In genomic region chr2:144431384-144431783, GRCh38 we compare ENCODE assay signal across 9 cellular contexts.
DNase-seq lines count a peak whose midpoint lies in the region; ATAC-seq, FAIRE-seq and TF ChIP-seq lines count a peak whose summit lies in the region.
"Had no signal": no experiment of that assay in that cellular context is flagged by ENCODE, and none has a peak within 500 bp of the region (broad histone marks: within the 10 kb centered on the region; RNA-seq: fewer than 3 reads in every experiment).

No MANE protein-coding gene starts in this region.

- H3K27ac ChIP-seq in cardiac muscle cell (peak overlapping the region; percentile 87), gastrocnemius medialis (peak overlapping the region; percentile 40 to 74 (median 70))

- TF ChIP-seq POLR2A in gastrocnemius medialis (IDR thresholded peaks at IDR 0.05) (no peak), H54 (IDR thresholded peaks at IDR 0.05; ENCODE audit: low read depth, low read length) (no peak)

- no peaks in the 10 kb centered on the region for H3K36me3 ChIP-seq in cardiac muscle cell
- no peaks in the 10 kb centered on the region for H3K36me3 ChIP-seq in gastrocnemius medialis

- H3K27me3 ChIP-seq in cardiac muscle cell (no peaks in the 10 kb centered on the region), gastrocnemius medialis (no peaks in the 10 kb centered on the region)

- intact Hi-C loops in gastrocnemius medialis (cut with DNase I; ENCODE audit: low total_unique reads) = no loop called here

- H3K9me3 ChIP-seq in cardiac muscle cell (ENCODE audit: low read depth) = no peaks in the 10 kb centered on the region
- no peaks in the 10 kb centered on the region for H3K9me3 ChIP-seq in gastrocnemius medialis

- peak in 1 of 2 donors; percentile 52 for ATAC-seq in gastrocnemius medialis
- ATAC-seq in HG03045 (IDR thresholded peaks at IDR 0.05; ENCODE audit: unreplicated experiment) = no peak
- ATAC-seq in HG03460 (IDR thresholded peaks at IDR 0.05; ENCODE audit: unreplicated experiment) = no peak
- ATAC-seq in HG03135 (IDR thresholded peaks at IDR 0.05; ENCODE audit: unreplicated experiment) = no peak

- DNase-seq in GM18507 (ENCODE audit: extremely low spot score, insufficient read length, low read depth) (no peak), NCI-H345 treated with DMSO at 0.1 percent for 48 hours (lab: John Stamatoyannopoulos, UW; ENCODE audit: unreplicated experiment) (peak; percentile 80), cardiac muscle cell (ENCODE audit: low read depth in 1 of 2, low spot score in 1 of 2) (peak in 1 of 2 donors; percentile 16), gastrocnemius medialis (no peak), H54 (ENCODE audit: insufficient read length, low spot score) (no peak)
- DNase-seq: dermis blood vessel endothelial cell had no signal

- TF ChIP-seq CTCF in cardiac muscle cell (IDR thresholded peaks at IDR 0.05; ENCODE audit: low read depth, low read length) (no peak), gastrocnemius medialis (IDR thresholded peaks at IDR 0.05 in 4 of 5, conservative IDR thresholded peaks at IDR 0.05 in 1 of 5) (no peak)

- peaks cover 38% of the 10 kb centered on the region for H3K4me1 ChIP-seq in cardiac muscle cell (ENCODE audit: low read depth)
- H3K4me1 ChIP-seq in gastrocnemius medialis = peaks cover 23 to 33% of the 10 kb centered on the region in 2 donors

- no peak overlapping the region for H3K4me3 ChIP-seq in cardiac muscle cell
- peak overlapping the region; percentile 28 to 32 (median 30) for H3K4me3 ChIP-seq in gastrocnemius medialis

- peak; percentile 39 for FAIRE-seq in GM18507 (lab: Jason Lieb, UNC)
- no peak for FAIRE-seq in H54 (lab: Jason Lieb, UNC)

- in situ Hi-C loops in gastrocnemius medialis (cut with MboI; ENCODE audit: low sequenced_read_pairs in 4 of 4) = no loop called here
